ENCODE assay signal across 8 cellular contexts in genomic region chr3:23202203-23202920, GRCh38. TPM values are rescaled to one million over a fixed set of nuclear protein-coding genes. Genes with fewer than 3 reads are reported as not detected.
A peak's percentile ranks its signal among the peaks of the same experiment; 100 is the strongest.
DNase-seq lines count a peak whose midpoint lies in the region; ATAC-seq and TF ChIP-seq lines count a peak whose summit lies in the region.

No MANE protein-coding gene starts in this region.

- peak overlapping the region; percentile 19 for H3K4me2 ChIP-seq in mesenchymal stem cell (ENCODE audit: low read length, poor library complexity, severe bottlenecking)

- H4K8ac ChIP-seq in mesenchymal stem cell (ENCODE audit: low read length) = peak overlapping the region; percentile 99

- H2BK120ac ChIP-seq in mesenchymal stem cell (ENCODE audit: low read depth, low read length) = peak overlapping the region; percentile 85

- peak overlapping the region; percentile 92 for H4K91ac ChIP-seq in mesenchymal stem cell (ENCODE audit: low read length)

- no peak overlapping the region for H3K23ac ChIP-seq in mesenchymal stem cell (ENCODE audit: low read length in 2 of 2)

- peak overlapping the region; percentile 99 for H3K4me3 ChIP-seq in RWPE2 (ENCODE audit: severe bottlenecking)
- H3K4me3 ChIP-seq in duodenal mucosa (ENCODE audit: low read depth in 1 of 2, low read length in 2 of 2) = peak overlapping the region; percentile 83 to 85
- H3K4me3 ChIP-seq in mesenchymal stem cell (ENCODE audit: insufficient read depth in 1 of 2, low read depth in 1 of 2, low read length in 2 of 2) = peak overlapping the region; percentile 88 to 99
- peak overlapping the region; percentile 84 to 95 for H3K4me3 ChIP-seq in tibial artery

- peak overlapping the region; percentile 54 to 77 for H2BK12ac ChIP-seq in mesenchymal stem cell (ENCODE audit: low read length in 2 of 2)

- peak overlapping the region; percentile 52 to 69 for H3K9ac ChIP-seq in duodenal mucosa (ENCODE audit: low read depth in 1 of 2, low read length in 2 of 2)
- peak overlapping the region; percentile 91 for H3K9ac ChIP-seq in mesenchymal stem cell (ENCODE audit: low read length)

- intact Hi-C loops in tibial artery (cut with DNase I; ENCODE audit: low total_unique reads) = no loop called here

- peak; percentile 59 for DNase-seq in RWPE2 (ENCODE audit: low spot score)
- DNase-seq in mesenchymal stem cell = peak; percentile 42
- DNase-seq in tibial artery = no peak
- no peak for DNase-seq in GM10248 (ENCODE audit: extremely low spot score)
- DNase-seq in AML-193 (lab: John Stamatoyannopoulos, UW) = no peak

- POLR2A ChIA-PET in GM10248 (lab: Yijun Ruan, JAX) = no interaction called here

- H3K18ac ChIP-seq in mesenchymal stem cell (ENCODE audit: low read depth in 1 of 2, low read length in 2 of 2) = peak overlapping the region; percentile 89 to 92

- H3K14ac ChIP-seq in mesenchymal stem cell (ENCODE audit: low read length in 2 of 2) = no peak overlapping the region

- WGBS in mesenchymal stem cell = 14% methylated on average over 21 of the region's 41 CpGs

- H3K4ac ChIP-seq in mesenchymal stem cell (ENCODE audit: low read depth in 1 of 2, low read length in 2 of 2) = peak overlapping the region in 1 of 2 experiments; percentile 64

- peak overlapping the region; percentile 76 for H2AFZ ChIP-seq in mesenchymal stem cell (ENCODE audit: low read depth, low read length)

- ATAC-seq in GM18861 (IDR thresholded peaks at IDR 0.05; ENCODE audit: unreplicated experiment) = peak; percentile 16
- ATAC-seq in HG02610 (IDR thresholded peaks at IDR 0.05; ENCODE audit: unreplicated experiment) = peak; percentile 25
- ATAC-seq in RWPE2 (ENCODE audit: low read depth) = peak; percentile 32

- no peaks in the 10 kb centered on the region for H3K36me3 ChIP-seq in RWPE2 (ENCODE audit: low read depth)
- H3K36me3 ChIP-seq in duodenal mucosa (ENCODE audit: control insufficient read depth in 1 of 2, insufficient read depth in 2 of 2, low read length in 2 of 2) = no peaks in the 10 kb centered on the region
- no peaks in the 10 kb centered on the region for H3K36me3 ChIP-seq in mesenchymal stem cell (ENCODE audit: control insufficient read depth in 1 of 2, insufficient read depth in 2 of 2, low read depth in 1 of 2, low read length in 2 of 2)
- H3K36me3 ChIP-seq in tibial artery = peaks cover 0 to 4% (median 0%) of the 10 kb centered on the region in 3 donors

- no peak overlapping the region for H2BK5ac ChIP-seq in mesenchymal stem cell (ENCODE audit: low read depth, low read length, poor library complexity, severe bottlenecking)

- H3K27ac ChIP-seq in RWPE2 (ENCODE audit: poor library complexity, severe bottlenecking) = peak overlapping the region; percentile 46
- no peak overlapping the region for H3K27ac ChIP-seq in duodenal mucosa (ENCODE audit: low read depth, low read length)
- H3K27ac ChIP-seq in mesenchymal stem cell (ENCODE audit: low read length, poor library complexity, severe bottlenecking) = no peak overlapping the region
- H3K27ac ChIP-seq in tibial artery = peak overlapping the region; percentile 90 to 94

- CTCF ChIA-PET in GM10248 (lab: Yijun Ruan, JAX) = interaction anchor here (0.6 to 1.8 kb wide), 4 partner anchors 16 to 675 kb away, joined by 3 to 4 read pairs (median 3); no protein-coding TSS in a partner anchor

- H3K9me3 ChIP-seq in RWPE2 (ENCODE audit: severe bottlenecking) (no peaks in the 10 kb centered on the region), duodenal mucosa (ENCODE audit: control insufficient read depth in 1 of 2, low read length in 2 of 2) (no peaks in the 10 kb centered on the region), mesenchymal stem cell (ENCODE audit: control insufficient read depth, low read length) (no peaks in the 10 kb centered on the region), tibial artery (no peaks in the 10 kb centered on the region)

- TF ChIP-seq CTCF in RWPE2 (IDR thresholded peaks at IDR 0.05; ENCODE audit: poor library complexity, severe bottlenecking) (no peak), tibial artery (IDR thresholded peaks at IDR 0.05) (no peak), GM10248 (IDR thresholded peaks at IDR 0.05; ENCODE audit: control extremely low read depth, extremely low read depth, low read depth, missing control alignments) (no peak)

- peaks cover 4% of the 10 kb centered on the region for H3K27me3 ChIP-seq in RWPE2 (ENCODE audit: insufficient read depth, poor library complexity, severe bottlenecking)
- peaks cover 4 to 8% of the 10 kb centered on the region in 2 donors for H3K27me3 ChIP-seq in duodenal mucosa (ENCODE audit: control insufficient read depth in 1 of 2, insufficient read depth in 2 of 2, low read length in 2 of 2)
- peaks cover 0 to 6% of the 10 kb centered on the region in 2 experiments for H3K27me3 ChIP-seq in mesenchymal stem cell (ENCODE audit: control insufficient read depth in 1 of 2, insufficient read depth in 1 of 2, low read length in 2 of 2)
- H3K27me3 ChIP-seq in tibial artery = no peaks in the 10 kb centered on the region

- peak overlapping the region; percentile 100 for H2BK15ac ChIP-seq in mesenchymal stem cell (ENCODE audit: low read depth, poor library complexity, severe bottlenecking)

- no peak overlapping the region for H2AK5ac ChIP-seq in mesenchymal stem cell (ENCODE audit: low read length, severe bottlenecking)

- peaks cover 4% of the 10 kb centered on the region for H3K79me1 ChIP-seq in mesenchymal stem cell (replicated peaks; ENCODE audit: low read length, poor library complexity, severe bottlenecking)

- H3K4me1 ChIP-seq in RWPE2 (ENCODE audit: insufficient read depth, poor library complexity, severe bottlenecking) (peaks cover 15% of the 10 kb centered on the region), duodenal mucosa (ENCODE audit: control insufficient read depth in 1 of 2, insufficient read depth in 2 of 2, low read length in 2 of 2) (peaks cover 0 to 11% of the 10 kb centered on the region in 2 donors), mesenchymal stem cell (ENCODE audit: control insufficient read depth, insufficient read depth, low read depth, low read length) (peaks cover 4% of the 10 kb centered on the region), tibial artery (peaks cover 0 to 43% (median 5%) of the 10 kb centered on the region in 4 donors)

RNA-seq across cellular contexts. Expression of gene UBE2E2, which starts 0.8 kb away (rescaled TPM):
- 27.2 TPM for polyA plus RNA-seq in mesenchymal stem cell (2013, experiment 1 of 2)
- 26.3 TPM for polyA plus RNA-seq in mesenchymal stem cell (2013, experiment 2 of 2)

Comparison
In these comparisons a context has a peak if more than half of its experiments do, and no peak if none do; other contexts are left out.
1. DNase-seq: peak in RWPE2 (single experiment) and mesenchymal stem cell (single experiment); none in tibial artery (0 of 2), GM10248 (single experiment) and AML-193 (0 of 2).
2. H3K27ac ChIP-seq: peak in RWPE2 (single experiment) and tibial artery (2 of 2); none in duodenal mucosa (single experiment) and mesenchymal stem cell (single experiment).
3. Peak in every context shown above with its lines, with median percentiles within 50 percentile points of each other: ATAC-seq and H3K4me3 ChIP-seq.